12 cellular contexts compared by ENCODE assay signal in the genomic region with DNA sequence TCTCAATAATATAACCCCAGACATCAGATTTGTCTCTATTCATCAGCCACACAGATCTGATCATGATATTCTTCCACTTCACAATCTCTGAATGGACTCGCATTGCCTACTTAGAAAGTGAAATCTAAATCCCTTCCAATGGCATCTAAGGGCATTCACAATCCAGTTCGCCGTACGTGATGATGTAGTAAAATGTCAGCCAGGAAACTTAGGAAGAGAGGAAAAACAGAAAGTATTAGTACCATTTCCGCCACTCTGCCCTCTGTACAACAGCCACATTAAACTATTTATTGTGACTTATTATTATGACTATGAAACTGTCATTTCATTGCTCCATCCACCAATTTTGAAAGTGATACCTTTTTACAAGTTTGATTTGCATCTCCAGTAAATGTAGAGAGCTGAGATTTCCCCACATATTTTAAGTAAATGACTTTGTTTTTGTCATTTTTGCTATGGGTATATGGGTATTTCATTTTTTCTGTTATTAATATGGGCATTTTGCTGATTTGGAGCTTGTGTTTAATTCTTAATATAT.
DNase-seq lines count a peak whose midpoint lies in the region; ATAC-seq and TF ChIP-seq lines count a peak whose summit lies in the region.
"Had no signal": no experiment of that assay in that cellular context is flagged by ENCODE, and none has a peak within 500 bp of the region (broad histone marks: within the 10 kb centered on the region; RNA-seq: fewer than 3 reads in every experiment).

No MANE protein-coding gene starts in this region.

- no peak overlapping the region for H3K4me3 Mint-ChIP-seq in activated naive CD4-positive, alpha-beta T cell treated with anti-CD3 and anti-CD28 coated beads for 36 hours
- H3K4me3 Mint-ChIP-seq in Calu3 (ENCODE audit: low read depth, unreplicated experiment): no peak overlapping the region

- intact Hi-C loops in activated naive CD4-positive, alpha-beta T cell treated with anti-CD3 and anti-CD28 coated beads for 36 hours (cut with micrococcal nuclease): loop anchor here (1.0 to 2.0 kb wide), 4 partner anchors 122 to 440 kb away; no protein-coding TSS in a partner anchor
- intact Hi-C loops in Calu3 (cut with micrococcal nuclease; ENCODE audit: unreplicated experiment) (no loop called here), left ventricle myocardium superior (cut with micrococcal nuclease) (no loop called here)

- peaks cover 44% of the 10 kb centered on the region for H3K4me1 Mint-ChIP-seq in activated naive CD4-positive, alpha-beta T cell treated with anti-CD3 and anti-CD28 coated beads for 36 hours (ENCODE audit: low read depth)
- H3K4me1 Mint-ChIP-seq in Calu3 (ENCODE audit: low read depth, unreplicated experiment): peaks cover 36% of the 10 kb centered on the region

- H3K27me3 Mint-ChIP-seq in activated naive CD4-positive, alpha-beta T cell treated with anti-CD3 and anti-CD28 coated beads for 36 hours (ENCODE audit: low read depth): no peaks in the 10 kb centered on the region
- H3K27me3 Mint-ChIP-seq in Calu3 (ENCODE audit: unreplicated experiment): no peaks in the 10 kb centered on the region

- H3K27ac Mint-ChIP-seq in activated naive CD4-positive, alpha-beta T cell treated with anti-CD3 and anti-CD28 coated beads for 36 hours: peak overlapping the region; percentile 44
- H3K27ac Mint-ChIP-seq in Calu3 (ENCODE audit: unreplicated experiment): no peak overlapping the region

- no TSS peak for BruUV-seq in Calu3 (replicated peaks; lab: Mats Ljungman, UMichigan)

- H3K36me3 Mint-ChIP-seq in activated naive CD4-positive, alpha-beta T cell treated with anti-CD3 and anti-CD28 coated beads for 36 hours (ENCODE audit: low read depth): no peaks in the 10 kb centered on the region
- H3K36me3 Mint-ChIP-seq in Calu3 (ENCODE audit: insufficient read depth, unreplicated experiment): no peaks in the 10 kb centered on the region

- H3K9me3 Mint-ChIP-seq in activated naive CD4-positive, alpha-beta T cell treated with anti-CD3 and anti-CD28 coated beads for 36 hours: no peaks in the 10 kb centered on the region
- H3K9me3 Mint-ChIP-seq in Calu3 (ENCODE audit: low read depth, unreplicated experiment): peaks cover 2% of the 10 kb centered on the region
- H3K9me3 Mint-ChIP-seq: activated naive CD4-positive, alpha-beta T cell treated with anti-CD3 and anti-CD28 coated beads, Interleukin-2, amount 50 U/mL, for 72 hours had no signal

- no peak for TF ChIP-seq CTCF in Calu3 (IDR thresholded peaks at IDR 0.05; ENCODE audit: unreplicated experiment)

- CTCF ChIA-PET in activated naive CD4-positive, alpha-beta T cell treated with anti-CD3 and anti-CD28 coated beads for 36 hours (lab: Charles Lee): interaction anchor here (1.0 to 1.7 kb wide), 2 partner anchors 22 to 153 kb away, joined by 4 to 9 read pairs; no protein-coding TSS in a partner anchor
- CTCF ChIA-PET in Calu3 (lab: Charles Lee): no interaction called here

- DNase-seq in activated naive CD4-positive, alpha-beta T cell treated with anti-CD3 and anti-CD28 coated beads for 36 hours: peak; percentile 12
- DNase-seq in activated naive CD4-positive, alpha-beta T cell treated with anti-CD3 and anti-CD28 coated beads, Interleukin-2, amount 50 U/mL, for 16 hours: no peak
- DNase-seq in DMS53 treated with DMSO at 0.1 percent for 48 hours (lab: John Stamatoyannopoulos, UW; ENCODE audit: unreplicated experiment) (no peak), NCI-H2029 treated with DMSO at 0.1 percent for 48 hours (lab: John Stamatoyannopoulos, UW) (no peak), Calu3 (no peak), left ventricle myocardium superior (no peak)
- DNase-seq: DMS79 treated with DMSO at 0.1 percent for 48 hours, NCI-H526, SJCRH30 had no signal

- ATAC-seq in GM21717 (IDR thresholded peaks at IDR 0.05; ENCODE audit: unreplicated experiment): peak; percentile 56
- ATAC-seq in HG03196 (IDR thresholded peaks at IDR 0.05; ENCODE audit: unreplicated experiment): peak; percentile 48
- ATAC-seq in left ventricle myocardium superior: no peak
